Comparison of ENCODE assay signal across 24 cellular contexts in the genomic region with DNA sequence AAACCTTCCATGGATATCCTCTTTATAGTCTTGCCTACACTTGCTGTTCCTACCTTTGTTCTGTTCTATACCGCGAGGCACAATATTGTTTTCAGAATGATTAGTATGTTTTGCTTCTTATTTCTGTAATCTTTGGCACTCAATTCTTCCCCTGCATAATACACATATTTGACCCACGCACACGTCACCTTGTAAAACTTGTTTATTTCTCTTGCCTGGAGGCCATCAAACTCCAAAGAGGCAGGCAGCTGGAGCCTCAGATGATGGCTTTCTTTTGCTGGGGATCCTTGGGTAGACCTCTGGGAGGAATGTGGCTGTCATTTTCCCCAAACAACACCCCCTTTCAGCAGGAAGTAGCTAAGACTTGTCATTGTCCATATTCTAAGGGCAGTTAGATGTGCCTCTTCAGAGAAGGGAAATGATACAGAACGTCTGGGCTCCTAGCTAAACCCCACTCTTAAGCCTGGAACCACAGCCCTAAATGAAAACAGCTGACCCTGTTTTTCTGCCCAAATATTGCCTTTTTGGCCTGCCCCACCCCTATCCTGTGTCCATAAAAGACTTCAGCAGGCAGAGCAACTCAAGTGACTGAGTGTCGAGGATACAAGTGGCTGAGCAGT.
DNase-seq lines count a peak whose midpoint lies in the region; ATAC-seq and TF ChIP-seq lines count a peak whose summit lies in the region.
"Had no signal": no experiment of that assay in that cellular context is flagged by ENCODE, and none has a peak within 500 bp of the region (broad histone marks: within the 10 kb centered on the region; RNA-seq: fewer than 3 reads in every experiment).

No MANE protein-coding gene starts in this region.

- TF ChIP-seq CTCF in 22Rv1 (IDR thresholded peaks at IDR 0.05) (no peak), mammary epithelial cell (conservative IDR thresholded peaks at IDR 0.05 in 1 of 2, IDR thresholded peaks at IDR 0.05 in 1 of 2; ENCODE audit: extremely low read depth in 1 of 2, insufficient read depth in 1 of 2, low read depth in 1 of 2, low read length in 2 of 2) (no peak)

- in situ Hi-C loops in mammary epithelial cell (cut with MboI; ENCODE audit: low sequenced_read_pairs in 2 of 2), result no loop called here

- DNase-seq in M059J (ENCODE audit: low read depth) (peak; percentile 58), mammary epithelial cell (peak; percentile 15), iris pigment epithelial cell (ENCODE audit: low read depth) (peak; percentile 3), pons (ENCODE audit: low spot score) (no peak), GM19240 (ENCODE audit: insufficient read length, low spot score) (no peak), T-helper 1 cell (no peak)
- DNase-seq in stimulated activated naive CD8-positive, alpha-beta T cell treated with anti-CD3 and anti-CD28 coated beads, Interleukin-15, amount 100 ng/mL, for 72 hours, result no peak
- DNase-seq: activated CD4-positive, CD25-positive, alpha-beta regulatory T cell treated with anti-CD3 and anti-CD28 coated beads, Interleukin-2, amount 50 U/mL, for 72 hours; activated CD8-positive, alpha-beta T cell treated with anti-CD3 and anti-CD28 coated beads for 36 hours; activated gamma-delta T cell; brain microvascular endothelial cell; endodermal cell; H7; NCI-H1417; NCI-H446; psoas muscle; small intestine; stimulated activated CD4-positive, alpha-beta T cell treated with anti-CD3 and anti-CD28 coated beads, Interleukin-1b, Interleukin-23, amount 100 ng/mL, for 48 hours; upper lobe of left lung had no signal

- no peaks in the 10 kb centered on the region for H3K4me1 ChIP-seq in mammary epithelial cell (ENCODE audit: insufficient read depth, low read length)
- H3K4me1 ChIP-seq: psoas muscle, upper lobe of left lung had no signal

- no peak overlapping the region for H3K4me3 ChIP-seq in mammary epithelial cell (replicated peaks in 1 of 3; ENCODE audit: insufficient read depth in 1 of 3, low read depth in 2 of 3, low read length in 3 of 3)
- H3K4me3 ChIP-seq: GM12878, psoas muscle, upper lobe of left lung had no signal

- no peaks in the 10 kb centered on the region for H3K9me3 Mint-ChIP-seq in stimulated activated naive CD8-positive, alpha-beta T cell treated with anti-CD3 and anti-CD28 coated beads, Interleukin-15, amount 100 ng/mL, for 72 hours
- H3K9me3 Mint-ChIP-seq: activated CD8-positive, alpha-beta T cell treated with anti-CD3 and anti-CD28 coated beads for 36 hours had no signal

- intact Hi-C loops in mammary epithelial cell (cut with micrococcal nuclease), result loop anchor here (10.0 kb wide), 1 partner anchor 687 kb away; no protein-coding TSS in a partner anchor

- H3K4me2 ChIP-seq in mammary epithelial cell (ENCODE audit: insufficient read depth, low read depth, low read length), result no peak overlapping the region

- no peaks in the 10 kb centered on the region for H3K27me3 ChIP-seq in mammary epithelial cell (ENCODE audit: insufficient read depth, low read length)
- H3K27me3 ChIP-seq: brain microvascular endothelial cell, upper lobe of left lung had no signal

- H4K20me1 ChIP-seq in mammary epithelial cell (ENCODE audit: insufficient read depth, low read length), result no peaks in the 10 kb centered on the region

- 36% methylated on average over 6 of the region's 6 CpGs for WGBS in mammary epithelial cell (ENCODE audit: low coverage, missing lambda C conversion rate)

- no peak overlapping the region for H3K4me3 Mint-ChIP-seq in stimulated activated naive CD8-positive, alpha-beta T cell treated with anti-CD3 and anti-CD28 coated beads, Interleukin-15, amount 100 ng/mL, for 72 hours
- H3K4me3 Mint-ChIP-seq: activated CD8-positive, alpha-beta T cell treated with anti-CD3 and anti-CD28 coated beads for 36 hours; B cell; endodermal cell had no signal

- no peak overlapping the region for H2AFZ ChIP-seq in mammary epithelial cell (ENCODE audit: low read depth, low read length)

- dilution Hi-C loops in mammary epithelial cell (cut with HindIII; ENCODE audit: low sequenced_read_pairs), result no loop called here

- no peak overlapping the region for H3K9ac ChIP-seq in mammary epithelial cell (ENCODE audit: insufficient read depth, low read length)

- BruUV-seq in mammary epithelial cell (replicated peaks; lab: Mats Ljungman, UMichigan), result no TSS peak

- H3K79me2 ChIP-seq in mammary epithelial cell (ENCODE audit: insufficient read depth, low read length), result no peaks in the 10 kb centered on the region

- H3K27ac ChIP-seq in 22Rv1 (peak overlapping the region; percentile 28), mammary epithelial cell (ENCODE audit: insufficient read depth, low read depth, low read length) (no peak overlapping the region)
- H3K27ac ChIP-seq: brain microvascular endothelial cell, psoas muscle, upper lobe of left lung had no signal

- CTCF ChIA-PET in mammary epithelial cell (lab: Charles Lee; ENCODE audit: low non-redundant PET), result interaction anchor here (0.6 kb wide), 1 partner anchor 411 kb away, joined by 5 read pairs; no protein-coding TSS in a partner anchor

- no peaks in the 10 kb centered on the region for H3K9me3 ChIP-seq in mammary epithelial cell (replicated peaks; ENCODE audit: insufficient read depth, low read length)

- no peaks in the 10 kb centered on the region for H3K4me1 Mint-ChIP-seq in stimulated activated naive CD8-positive, alpha-beta T cell treated with anti-CD3 and anti-CD28 coated beads, Interleukin-15, amount 100 ng/mL, for 72 hours

- H3K27ac Mint-ChIP-seq in stimulated activated naive CD8-positive, alpha-beta T cell treated with anti-CD3 and anti-CD28 coated beads, Interleukin-15, amount 100 ng/mL, for 72 hours, result no peak overlapping the region
- H3K27ac Mint-ChIP-seq: activated CD8-positive, alpha-beta T cell treated with anti-CD3 and anti-CD28 coated beads for 36 hours; B cell; endodermal cell had no signal

- H3K36me3 ChIP-seq in mammary epithelial cell (ENCODE audit: insufficient read depth, low read length), result no peaks in the 10 kb centered on the region
- H3K36me3 ChIP-seq: brain microvascular endothelial cell, upper lobe of left lung had no signal

- ATAC-seq in stimulated activated naive CD8-positive, alpha-beta T cell treated with anti-CD3 and anti-CD28 coated beads, Interleukin-15, amount 100 ng/mL, for 72 hours, result no peak
- ATAC-seq: activated CD8-positive, alpha-beta T cell treated with anti-CD3 and anti-CD28 coated beads for 36 hours; GM12878; HepG2; psoas muscle; Right ventricle myocardium inferior had no signal

- peaks cover 10% of the 10 kb centered on the region for H3K27me3 Mint-ChIP-seq in stimulated activated naive CD8-positive, alpha-beta T cell treated with anti-CD3 and anti-CD28 coated beads, Interleukin-15, amount 100 ng/mL, for 72 hours
- H3K27me3 Mint-ChIP-seq: B cell had no signal

Comparison
In these comparisons a context has a peak if more than half of its experiments do, and no peak if none do; other contexts are left out.
1. DNase-seq: peak in M059J (single experiment), mammary epithelial cell (single experiment) and iris pigment epithelial cell (single experiment); none in pons (single experiment), GM19240 (single experiment), T-helper 1 cell (0 of 5) and stimulated activated naive CD8-positive, alpha-beta T cell treated with anti-CD3 and anti-CD28 coated beads, Interleukin-15, amount 100 ng/mL, for 72 hours (0 of 2).